ENCODE assay signal across 8 cellular contexts in the genomic region with DNA sequence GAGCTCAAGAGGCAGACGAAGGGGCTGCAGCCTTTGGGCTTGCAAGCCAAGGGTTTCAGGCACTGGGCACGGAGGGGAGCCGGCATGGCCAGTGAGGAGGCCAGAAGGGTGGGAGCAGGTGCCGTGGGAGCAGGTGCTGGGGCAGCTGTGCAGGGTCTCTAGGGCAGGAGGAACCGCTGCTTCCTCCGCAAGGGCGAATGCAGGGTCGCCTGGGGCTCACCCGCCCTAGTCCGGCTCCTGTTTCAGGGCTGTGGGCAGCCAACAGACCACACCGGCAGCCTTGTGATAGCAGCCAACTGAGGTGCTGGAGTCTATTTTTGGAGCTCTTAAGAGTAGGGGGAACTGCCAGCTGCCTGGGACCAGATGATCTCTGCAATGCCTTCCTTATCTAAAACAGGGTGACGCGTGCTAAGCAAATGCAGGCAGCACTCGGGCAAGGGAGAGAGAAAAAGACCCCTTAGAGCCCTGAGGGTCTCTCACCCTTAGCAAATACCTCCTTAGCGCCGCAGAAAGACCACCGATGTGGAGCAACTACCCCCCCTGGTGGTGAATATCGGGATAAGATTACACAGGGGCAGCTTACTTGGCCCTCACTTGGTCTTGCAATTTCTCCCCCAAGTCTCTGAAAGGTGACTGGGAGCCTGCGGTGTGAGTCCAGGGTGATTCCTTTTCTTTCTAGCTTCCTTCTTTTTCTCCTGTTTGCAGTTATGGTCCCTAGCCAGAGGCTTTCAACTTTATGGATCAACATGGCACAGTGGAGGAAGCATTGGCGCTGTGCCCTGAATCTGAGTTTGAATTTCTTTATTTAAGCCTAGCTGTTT. TPM values are rescaled to one million over a fixed set of nuclear protein-coding genes. Genes with fewer than 3 reads are reported as not detected.
DNase-seq lines count a peak whose midpoint lies in the region; ATAC-seq and TF ChIP-seq lines count a peak whose summit lies in the region.

No MANE protein-coding gene starts in this region.

- H3K9me3 ChIP-seq in left lung: no peaks in the 10 kb centered on the region

- H3K27me3 Mint-ChIP-seq in chondrocyte (ENCODE audit: low read depth): peaks cover 54% of the 10 kb centered on the region

- H3K9me3 Mint-ChIP-seq in chondrocyte (ENCODE audit: low read depth): no peaks in the 10 kb centered on the region

- no peak overlapping the region for H3K27ac ChIP-seq in left lung

- H3K4me3 ChIP-seq in left lung: no peak overlapping the region

- H3K4me3 Mint-ChIP-seq in chondrocyte (ENCODE audit: unreplicated experiment): peak overlapping the region; percentile 34

- ATAC-seq in HG02852 (IDR thresholded peaks at IDR 0.05; ENCODE audit: unreplicated experiment): peak; percentile 60
- peak; percentile 66 to 72 for ATAC-seq in activated CD4-positive, CD25-positive, alpha-beta regulatory T cell treated with anti-CD3 and anti-CD28 coated beads, Interleukin-2, amount 50 U/mL, for 24 hours
- ATAC-seq in left lung: peak; percentile 76
- no peak for ATAC-seq in HG02840 (IDR thresholded peaks at IDR 0.05; ENCODE audit: low FRiP score, unreplicated experiment)

- DNase-seq in EH (ENCODE audit: low read depth) (peak; percentile 71), NCI-H226 (peak; percentile 38), chondrocyte (ENCODE audit: low spot score) (no peak), left lung (peak in 1 of 2 donors; percentile 46)
- DNase-seq in stimulated activated CD4-positive, alpha-beta T cell treated with anti-CD3 and anti-CD28 coated beads, TNF-alpha, amount 100 ng/mL, for 24 hours (ENCODE audit: low read depth in 3 of 3): peak; percentile 44 to 68 (median 58)

- H3K36me3 ChIP-seq in left lung: no peaks in the 10 kb centered on the region

- peaks cover 11 to 23% of the 10 kb centered on the region in 2 donors for H3K4me1 ChIP-seq in left lung

- no peak overlapping the region for H3K27ac Mint-ChIP-seq in chondrocyte (ENCODE audit: unreplicated experiment)

- no peaks in the 10 kb centered on the region for H3K36me3 Mint-ChIP-seq in chondrocyte (ENCODE audit: low read depth)

- H3K27me3 ChIP-seq in left lung: peaks cover 0 to 9% of the 10 kb centered on the region in 2 donors

- intact Hi-C loops in left lung (cut with DNase I): no loop called here

- peak; percentile 99 for TF ChIP-seq CTCF in chondrocyte (IDR thresholded peaks at IDR 0.05)
- TF ChIP-seq CTCF in left lung (IDR thresholded peaks at IDR 0.05): peak; percentile 87

- peaks cover 3% of the 10 kb centered on the region for H3K4me1 Mint-ChIP-seq in chondrocyte (ENCODE audit: low read depth)

RNA-seq across cellular contexts. Expression of gene MAPKAPK2, which starts 20.7 kb away (rescaled TPM):
- total RNA-seq in chondrocyte: 66.6 to 88.0 TPM (median 87.9 TPM) in 3 replicates
- total RNA-seq in left lung: 100 to 1,000 TPM in 1 of 2 donors, 10 to 100 TPM in 1; 92.2 to 113 TPM

RNA-seq across cellular contexts. Expression of gene DYRK3, which starts 28.7 kb away (rescaled TPM):
- total RNA-seq in chondrocyte: 4.8 to 6.6 TPM (median 5.7 TPM) in 3 replicates
- 10 to 100 TPM; 11.5 to 11.8 TPM for total RNA-seq in left lung

RNA-seq across cellular contexts. Expression of gene EIF2D, which starts 51.8 kb away (rescaled TPM):
- 33.9 to 50.5 TPM (median 34.7 TPM) in 3 replicates for total RNA-seq in chondrocyte
- total RNA-seq in left lung: 10 to 100 TPM; 37.5 to 39.5 TPM
